In genomic region chrX:69065451-69065850, GRCh38 we compare ENCODE assay signal across 1 cellular context.
TF ChIP-seq lines count a peak whose summit lies in the region.

No MANE protein-coding gene starts in this region.

TF ChIP-seq in A549, 52 proteins besides CTCF, POLR2A, EP300 and RAD21 (continued from another document):
- no peak for TF ChIP-seq REST (IDR thresholded peaks at IDR 0.05)
- TF ChIP-seq EHF (CRISPR knock-in tag; IDR thresholded peaks at IDR 0.05), result no peak
TF ChIP-seq in A549: peak in this region for 0.
